29 cellular contexts compared by ENCODE assay signal in genomic region chr6:138830273-138830672, GRCh38. TPM values are rescaled to one million over a fixed set of nuclear protein-coding genes. Genes with fewer than 3 reads are reported as not detected.
"Had no signal": no experiment of that assay in that cellular context is flagged by ENCODE, and none has a peak within 500 bp of the region (broad histone marks: within the 10 kb centered on the region; RNA-seq: fewer than 3 reads in every experiment).

No MANE protein-coding gene starts in this region.

- H3K4me3 ChIP-seq: left lung, lung, ovary, skin epidermis, suprapubic skin, thoracic aorta, tibial artery, upper lobe of right lung had no signal

- ATAC-seq: left colon; left lung; natural killer cell treated with Interleukin-12 subunit alpha and Interleukin-12 subunit beta and Interleukin-15 and Interleukin-18, amount 100 ng/mL, for 72 hours; right cardiac atrium; sciatic nerve; stimulated activated effector memory CD8-positive, alpha-beta T cell treated with anti-CD3 and anti-CD28 coated beads, Interleukin-12 subunit alpha, Interleukin-12 subunit beta, amount 100 ng/mL, for 72 hours; upper lobe of right lung had no signal

- DNase-seq: hypothalamus; immature natural killer cell; kidney; left colon; left lung; mesendoderm; naive B cell; ovary; right cardiac atrium; stimulated activated CD4-positive, alpha-beta T cell treated with anti-CD3 and anti-CD28 coated beads, Interleukin-12 subunit alpha, Interleukin-12 subunit beta, amount 100 ng/mL, for 4 hours; stimulated activated CD4-positive, alpha-beta T cell treated with anti-CD3 and anti-CD28 coated beads, Interleukin-15, amount 100 ng/mL, for 24 hours; stimulated activated CD4-positive, alpha-beta T cell treated with anti-CD3 and anti-CD28 coated beads, Interleukin-2, amount 100 ng/mL, for 24 hours; stimulated activated CD4-positive, alpha-beta T cell treated with anti-CD3 and anti-CD28 coated beads, Interleukin-4, amount 100 ng/mL, for 1 hour; stimulated activated naive CD4-positive, alpha-beta T cell; tibial artery; trophoblast cell; upper lobe of right lung had no signal

- H3K4me1 Mint-ChIP-seq: immature natural killer cell; naive B cell; stimulated activated effector memory CD8-positive, alpha-beta T cell treated with anti-CD3 and anti-CD28 coated beads, Interleukin-12 subunit alpha, Interleukin-12 subunit beta, amount 100 ng/mL, for 72 hours had no signal

- H3K36me3 ChIP-seq: left lung, ovary, suprapubic skin, thoracic aorta, tibial artery, upper lobe of right lung had no signal

- H3K9me3 ChIP-seq: left lung, ovary, suprapubic skin, thoracic aorta, tibial artery, upper lobe of right lung had no signal

- H3K4me1 ChIP-seq: left lung, tibial artery, upper lobe of right lung had no signal

- H3K27me3 ChIP-seq: left lung, ovary, suprapubic skin, tibial artery, upper lobe of right lung had no signal

- H3K27ac Mint-ChIP-seq: immature natural killer cell; mesothelial cell of epicardium; natural killer cell treated with Interleukin-12 subunit alpha and Interleukin-12 subunit beta and Interleukin-15 and Interleukin-18, amount 100 ng/mL, for 72 hours; progenitor cell of endocrine pancreas; stimulated activated effector memory CD8-positive, alpha-beta T cell treated with anti-CD3 and anti-CD28 coated beads, Interleukin-12 subunit alpha, Interleukin-12 subunit beta, amount 100 ng/mL, for 72 hours; stimulated activated naive CD8-positive, alpha-beta T cell treated with anti-CD3 and anti-CD28 coated beads, Interleukin-15, Interleukin-2, amounts not matched to agents 100 ng/mL and 50 ng/mL, for 24 hours had no signal

- H3K36me3 Mint-ChIP-seq: immature natural killer cell; naive B cell; natural killer cell treated with Interleukin-12 subunit alpha and Interleukin-12 subunit beta and Interleukin-15 and Interleukin-18, amount 100 ng/mL, for 72 hours; stimulated activated effector memory CD8-positive, alpha-beta T cell treated with anti-CD3 and anti-CD28 coated beads, Interleukin-12 subunit alpha, Interleukin-12 subunit beta, amount 100 ng/mL, for 72 hours had no signal

- H3K27me3 Mint-ChIP-seq: naive B cell; natural killer cell treated with Interleukin-12 subunit alpha and Interleukin-12 subunit beta and Interleukin-15 and Interleukin-18, amount 100 ng/mL, for 72 hours; progenitor cell of endocrine pancreas; stimulated activated naive CD8-positive, alpha-beta T cell treated with anti-CD3 and anti-CD28 coated beads, Interleukin-15, Interleukin-2, amounts not matched to agents 100 ng/mL and 50 ng/mL, for 24 hours had no signal

- H3K4me3 Mint-ChIP-seq: immature natural killer cell; mesothelial cell of epicardium; naive B cell; natural killer cell treated with Interleukin-12 subunit alpha and Interleukin-12 subunit beta and Interleukin-15 and Interleukin-18, amount 100 ng/mL, for 72 hours; stimulated activated effector memory CD8-positive, alpha-beta T cell treated with anti-CD3 and anti-CD28 coated beads, Interleukin-12 subunit alpha, Interleukin-12 subunit beta, amount 100 ng/mL, for 72 hours; stimulated activated naive CD8-positive, alpha-beta T cell treated with anti-CD3 and anti-CD28 coated beads, Interleukin-15, Interleukin-2, amounts not matched to agents 100 ng/mL and 50 ng/mL, for 24 hours had no signal

- H3K27ac ChIP-seq: left lung, ovary, skin epidermis, suprapubic skin, thoracic aorta, tibial artery, upper lobe of right lung had no signal

- H3K9me3 Mint-ChIP-seq: immature natural killer cell; natural killer cell treated with Interleukin-12 subunit alpha and Interleukin-12 subunit beta and Interleukin-15 and Interleukin-18, amount 100 ng/mL, for 72 hours; stimulated activated effector memory CD8-positive, alpha-beta T cell treated with anti-CD3 and anti-CD28 coated beads, Interleukin-12 subunit alpha, Interleukin-12 subunit beta, amount 100 ng/mL, for 72 hours; stimulated activated naive CD8-positive, alpha-beta T cell treated with anti-CD3 and anti-CD28 coated beads, Interleukin-15, Interleukin-2, amounts not matched to agents 100 ng/mL and 50 ng/mL, for 24 hours had no signal

RNA-seq across cellular contexts. Expression of gene ECT2L, which starts 34.4 kb away (rescaled TPM):
- total RNA-seq: left colon; mononuclear cell; natural killer cell treated with Interleukin-12 subunit alpha and Interleukin-12 subunit beta and Interleukin-15 and Interleukin-18, amount 100 ng/mL, for 72 hours; progenitor cell of endocrine pancreas; pulmonary artery endothelial cell; thoracic aorta; upper lobe of right lung had no signal
